9 cellular contexts compared by ENCODE assay signal in genomic region chr15:99371180-99372103, GRCh38.
A peak's percentile ranks its signal among the peaks of the same experiment; 100 is the strongest.
DNase-seq lines count a peak whose midpoint lies in the region; ATAC-seq and TF ChIP-seq lines count a peak whose summit lies in the region.
"Had no signal": no experiment of that assay in that cellular context is flagged by ENCODE, and none has a peak within 500 bp of the region (broad histone marks: within the 10 kb centered on the region; RNA-seq: fewer than 3 reads in every experiment).

No MANE protein-coding gene starts in this region.

- H3K4me1 Mint-ChIP-seq in activated T-cell treated with anti-CD3 and anti-CD28 coated beads, Interleukin-2, amount 50 U/mL, for 72 hours (ENCODE audit: low read depth), result peaks cover 22% of the 10 kb centered on the region
- H3K4me1 Mint-ChIP-seq in stimulated activated naive CD8-positive, alpha-beta T cell treated with anti-CD3 and anti-CD28 coated beads, Interleukin-15, Interleukin-2, amounts not matched to agents 100 ng/mL and 50 ng/mL, for 24 hours (ENCODE audit: low read depth), result peaks cover 23% of the 10 kb centered on the region

- H3K9me3 ChIP-seq in psoas muscle, result peaks cover 29% of the 10 kb centered on the region

- H3K9me3 Mint-ChIP-seq in activated T-cell treated with anti-CD3 and anti-CD28 coated beads, Interleukin-2, amount 50 U/mL, for 72 hours, result peaks cover 9 to 15% of the 10 kb centered on the region in 2 donors
- peaks cover 10% of the 10 kb centered on the region for H3K9me3 Mint-ChIP-seq in stimulated activated naive CD8-positive, alpha-beta T cell treated with anti-CD3 and anti-CD28 coated beads, Interleukin-15, Interleukin-2, amounts not matched to agents 100 ng/mL and 50 ng/mL, for 24 hours

- H3K27ac ChIP-seq in VCaP (no peak overlapping the region), psoas muscle (no peak overlapping the region)

- no peaks in the 10 kb centered on the region for H3K27me3 ChIP-seq in psoas muscle (ENCODE audit: insufficient read depth in 3 of 3, low read length in 2 of 3)

- TF ChIP-seq CTCF in VCaP (conservative IDR thresholded peaks at IDR 0.05) (peak; percentile 41), psoas muscle (IDR thresholded peaks at IDR 0.05) (no peak)

- DNase-seq in activated T-cell treated with anti-CD3 and anti-CD28 coated beads, Interleukin-2, amount 50 U/mL, for 72 hours, result no peak
- no peak for DNase-seq in activated T-cell treated with anti-CD3 and anti-CD28 coated beads for 4 hours
- no peak for DNase-seq in NCI-H2227 (lab: John Stamatoyannopoulos, UW; ENCODE audit: unreplicated experiment)
- DNase-seq in psoas muscle, result no peak
- DNase-seq in NCI-H1092 treated with DMSO at 0.1 percent for 48 hours (lab: John Stamatoyannopoulos, UW), result no peak
- DNase-seq: COR-L47 had no signal

- no peaks in the 10 kb centered on the region for H3K36me3 ChIP-seq in psoas muscle (ENCODE audit: insufficient read depth in 1 of 2, low read depth in 1 of 2)

- no peak overlapping the region for H3K4me3 ChIP-seq in psoas muscle

- peak; percentile 84 to 85 for ATAC-seq in activated T-cell treated with anti-CD3 and anti-CD28 coated beads, Interleukin-2, amount 50 U/mL, for 72 hours (replicated peaks in 1 of 2)
- ATAC-seq in HG02870 (IDR thresholded peaks at IDR 0.05; ENCODE audit: unreplicated experiment), result peak; percentile 93
- no peak for ATAC-seq in psoas muscle

- H3K36me3 Mint-ChIP-seq in activated T-cell treated with anti-CD3 and anti-CD28 coated beads, Interleukin-2, amount 50 U/mL, for 72 hours (ENCODE audit: insufficient read depth in 2 of 2), result peaks cover 15 to 23% of the 10 kb centered on the region in 2 donors
- peaks cover 41% of the 10 kb centered on the region for H3K36me3 Mint-ChIP-seq in stimulated activated naive CD8-positive, alpha-beta T cell treated with anti-CD3 and anti-CD28 coated beads, Interleukin-15, Interleukin-2, amounts not matched to agents 100 ng/mL and 50 ng/mL, for 24 hours (ENCODE audit: low read depth)

- H3K27ac Mint-ChIP-seq in activated T-cell treated with anti-CD3 and anti-CD28 coated beads, Interleukin-2, amount 50 U/mL, for 72 hours, result peak overlapping the region; percentile 40
- peak overlapping the region; percentile 71 for H3K27ac Mint-ChIP-seq in stimulated activated naive CD8-positive, alpha-beta T cell treated with anti-CD3 and anti-CD28 coated beads, Interleukin-15, Interleukin-2, amounts not matched to agents 100 ng/mL and 50 ng/mL, for 24 hours

- no peaks in the 10 kb centered on the region for H3K27me3 Mint-ChIP-seq in activated T-cell treated with anti-CD3 and anti-CD28 coated beads, Interleukin-2, amount 50 U/mL, for 72 hours (ENCODE audit: low read depth)
- no peaks in the 10 kb centered on the region for H3K27me3 Mint-ChIP-seq in stimulated activated naive CD8-positive, alpha-beta T cell treated with anti-CD3 and anti-CD28 coated beads, Interleukin-15, Interleukin-2, amounts not matched to agents 100 ng/mL and 50 ng/mL, for 24 hours

- WGBS in psoas muscle, 3 donors, result 79 to 82% (median 82%) methylated on average over 4 of the region's 4 CpGs

- H3K4me1 ChIP-seq in psoas muscle, result no peaks in the 10 kb centered on the region

- intact Hi-C loops in psoas muscle (cut with DNase I), result no loop called here

- peak overlapping the region; percentile 4 to 51 for H3K4me3 Mint-ChIP-seq in activated T-cell treated with anti-CD3 and anti-CD28 coated beads, Interleukin-2, amount 50 U/mL, for 72 hours
- H3K4me3 Mint-ChIP-seq in stimulated activated naive CD8-positive, alpha-beta T cell treated with anti-CD3 and anti-CD28 coated beads, Interleukin-15, Interleukin-2, amounts not matched to agents 100 ng/mL and 50 ng/mL, for 24 hours, result peak overlapping the region; percentile 24

Comparison
In these comparisons a context has a peak if more than half of its experiments do, and no peak if none do; other contexts are left out.
1. ATAC-seq: peak in activated T-cell treated with anti-CD3 and anti-CD28 coated beads, Interleukin-2, amount 50 U/mL, for 72 hours (2 of 2) and HG02870 (single experiment); none in psoas muscle (0 of 4).